ENCODE assay signal across 9 cellular contexts in genomic region chr10:117663750-117664149, GRCh38.
A peak's percentile ranks its signal among the peaks of the same experiment; 100 is the strongest.
DNase-seq lines count a peak whose midpoint lies in the region; ATAC-seq and TF ChIP-seq lines count a peak whose summit lies in the region.
"Had no signal": no experiment of that assay in that cellular context is flagged by ENCODE, and none has a peak within 500 bp of the region (broad histone marks: within the 10 kb centered on the region; RNA-seq: fewer than 3 reads in every experiment).

No MANE protein-coding gene starts in this region.

- no peak overlapping the region for H3K4me3 ChIP-seq in transverse colon

- DNase-seq in HT1080 (ENCODE audit: low read depth) = peak; percentile 73
- DNase-seq in iris pigment epithelial cell (ENCODE audit: low read depth) = peak; percentile 99
- DNase-seq in transverse colon = no peak
- no peak for DNase-seq in anterior cingulate cortex (lab: John Stamatoyannopoulos, UW)
- no peak for DNase-seq in HuH-7 (ENCODE audit: low spot score)
- DNase-seq in T-helper 17 cell = no peak

- no peak overlapping the region for H3K4me3 Mint-ChIP-seq in T-helper 17 cell
- H3K4me3 Mint-ChIP-seq: memory B cell had no signal

- TF ChIP-seq CTCF in transverse colon (IDR thresholded peaks at IDR 0.05) = no peak

- WGBS in transverse colon (ENCODE audit: low coverage in 1 of 2), 2 donors = 5 to 19% methylated on average over 2 of the region's 2 CpGs

- H3K27me3 ChIP-seq in transverse colon = no peaks in the 10 kb centered on the region

- no peak for TF ChIP-seq POLR2A in GM18505 (IDR thresholded peaks at IDR 0.05; ENCODE audit: borderline replicate concordance, extremely low read depth, insufficient read depth, insufficient read length)
- TF ChIP-seq POLR2A in transverse colon (IDR thresholded peaks at IDR 0.05) = no peak

- no peak overlapping the region for H3K27ac Mint-ChIP-seq in T-helper 17 cell
- H3K27ac Mint-ChIP-seq: memory B cell had no signal

- in situ Hi-C loops in transverse colon (cut with MboI; ENCODE audit: low pct_ligation_motif_present in 1 of 4, low pct_unique_long_range_greater_than_20kb in 1 of 4, low sequenced_read_pairs in 3 of 4) = no loop called here

- no peak for TF ChIP-seq EP300 in transverse colon (IDR thresholded peaks at IDR 0.05; ENCODE audit: low read depth)

- no peaks in the 10 kb centered on the region for H3K4me1 ChIP-seq in transverse colon

- intact Hi-C loops in transverse colon (cut with DNase I; ENCODE audit: low total_unique reads) = no loop called here

- H3K9me3 ChIP-seq in transverse colon (no peaks in the 10 kb centered on the region), T-helper 17 cell (ENCODE audit: control insufficient read depth, low read length, poor library complexity, severe bottlenecking) (no peaks in the 10 kb centered on the region)

- no peaks in the 10 kb centered on the region for H3K36me3 Mint-ChIP-seq in T-helper 17 cell (ENCODE audit: low read depth)
- H3K36me3 Mint-ChIP-seq: memory B cell had no signal

- H3K27me3 Mint-ChIP-seq in T-helper 17 cell = peaks cover 14% of the 10 kb centered on the region
- H3K27me3 Mint-ChIP-seq: memory B cell had no signal

- H3K4me1 Mint-ChIP-seq in T-helper 17 cell = no peaks in the 10 kb centered on the region
- H3K4me1 Mint-ChIP-seq: memory B cell had no signal

- ATAC-seq in GM18505 (IDR thresholded peaks at IDR 0.05; ENCODE audit: unreplicated experiment) (peak; percentile 98), GM21528 (IDR thresholded peaks at IDR 0.05; ENCODE audit: low FRiP score, unreplicated experiment) (peak; percentile 97), T-helper 17 cell (no peak)

- H3K27ac ChIP-seq in transverse colon = no peak overlapping the region

- no peaks in the 10 kb centered on the region for H3K36me3 ChIP-seq in transverse colon

Comparison
In these comparisons a context has a peak if more than half of its experiments do, and no peak if none do; other contexts are left out.
1. DNase-seq: peak in HT1080 (single experiment) and iris pigment epithelial cell (single experiment); none in transverse colon (single experiment), anterior cingulate cortex (0 of 58), HuH-7 (single experiment) and T-helper 17 cell (0 of 3).